In the genomic region with DNA sequence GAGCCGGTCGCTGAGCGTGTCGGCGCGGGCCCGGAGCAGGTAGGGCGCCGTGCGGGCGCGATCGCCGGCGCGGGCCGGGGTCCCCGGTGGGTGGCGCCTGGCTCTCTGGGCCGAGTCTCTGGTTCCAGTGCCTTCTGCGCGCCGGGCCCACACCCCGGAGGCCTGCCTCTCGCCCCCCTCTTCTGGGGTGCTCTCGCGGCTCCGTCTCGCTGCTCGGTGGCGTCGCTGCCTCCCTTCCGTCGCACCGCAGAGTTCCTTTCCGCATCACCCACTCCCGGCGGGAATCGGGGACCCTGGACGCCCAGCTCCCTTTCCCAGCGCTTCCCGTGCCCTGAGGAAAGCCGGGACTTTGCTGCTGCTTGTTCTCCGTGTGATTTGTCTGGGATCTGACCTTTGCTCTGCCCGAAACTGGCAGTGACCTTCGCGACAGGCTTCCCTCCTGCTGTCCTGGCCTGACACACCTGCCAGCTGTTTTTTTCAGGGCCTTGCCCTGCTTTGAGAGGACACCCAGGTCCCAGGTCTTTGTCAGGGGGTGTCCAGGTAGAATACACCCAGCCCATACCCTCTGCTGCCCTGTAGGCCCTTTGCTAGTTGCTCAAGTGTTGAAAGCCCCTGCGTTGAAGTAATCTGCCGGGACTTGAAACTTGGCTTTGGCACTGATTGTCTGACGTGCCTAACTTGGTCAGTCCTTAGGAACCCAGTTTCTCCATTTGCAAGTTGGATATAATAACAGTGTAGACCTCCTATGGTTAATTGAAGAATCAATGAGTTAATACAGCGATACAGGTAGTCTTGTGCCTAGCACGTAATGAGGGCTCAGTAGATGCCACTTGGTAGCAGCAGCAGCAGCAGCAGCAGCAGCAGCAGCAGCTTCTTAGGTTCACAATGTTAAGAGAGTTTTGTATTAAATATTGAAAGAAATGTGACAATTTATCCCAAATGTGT, we compare ENCODE assay signal across 1 cellular context.
TF ChIP-seq lines count a peak whose summit lies in the region.

No MANE protein-coding gene starts in this region.

TF ChIP-seq in HepG2, 621 proteins besides CTCF, POLR2A, EP300 and RAD21 (continued from another document and continues in another):
- TF ChIP-seq ARID2 (CRISPR knock-in tag; IDR thresholded peaks at IDR 0.05; ENCODE audit: borderline replicate concordance) (no peak), ZNF331 (CRISPR knock-in tag; IDR thresholded peaks at IDR 0.05) (no peak), ZNF263 (CRISPR knock-in tag; IDR thresholded peaks at IDR 0.05) (no peak), SMC3 (IDR thresholded peaks at IDR 0.05; ENCODE audit: low read length) (no peak), PLRG1 (conservative IDR thresholded peaks at IDR 0.05) (no peak), REL (CRISPR knock-in tag; conservative IDR thresholded peaks at IDR 0.05) (no peak), THAP11 (CRISPR knock-in tag; IDR thresholded peaks at IDR 0.05) (no peak), RFX5 (IDR thresholded peaks at IDR 0.05; ENCODE audit: low read depth, low read length) (no peak), ZNF513 (CRISPR knock-in tag; conservative IDR thresholded peaks at IDR 0.05) (no peak), KDM4B (CRISPR knock-in tag; IDR thresholded peaks at IDR 0.05) (no peak), REXO4 (CRISPR knock-in tag; IDR thresholded peaks at IDR 0.05; ENCODE audit: borderline replicate concordance) (no peak), RFXANK (CRISPR knock-in tag; IDR thresholded peaks at IDR 0.05) (no peak), ZNF225 (CRISPR knock-in tag; IDR thresholded peaks at IDR 0.05) (peak; percentile 38), GMEB2 (CRISPR knock-in tag; IDR thresholded peaks at IDR 0.05; ENCODE audit: low read depth) (no peak), ADNP (CRISPR knock-in tag; IDR thresholded peaks at IDR 0.05) (no peak), CEBPZ (IDR thresholded peaks at IDR 0.05; ENCODE audit: low read length) (no peak), MBD4 (IDR thresholded peaks at IDR 0.05; ENCODE audit: borderline replicate concordance, low read length) (no peak), RARA (CRISPR knock-in tag; IDR thresholded peaks at IDR 0.05) (no peak), ZNF777 (CRISPR knock-in tag; IDR thresholded peaks at IDR 0.05) (peak; percentile 64), ZBTB21 (CRISPR knock-in tag; IDR thresholded peaks at IDR 0.05) (no peak), IRF9 (CRISPR knock-in tag; IDR thresholded peaks at IDR 0.05; ENCODE audit: borderline replicate concordance) (no peak), AGO2 (optimal IDR thresholded peaks at IDR 0.05; ENCODE audit: low read depth, low read length) (peak; percentile 37), REPIN1 (CRISPR knock-in tag; IDR thresholded peaks at IDR 0.05; ENCODE audit: borderline replicate concordance, low read depth) (no peak), NFE2L2 (IDR thresholded peaks at IDR 0.05; ENCODE audit: low read length) (no peak), ZFX (CRISPR knock-in tag; IDR thresholded peaks at IDR 0.05; ENCODE audit: low read depth) (peak; percentile 77), POLR2AphosphoS5 (IDR thresholded peaks at IDR 0.05; ENCODE audit: low read depth, low read length) (peak; percentile 50; the same call in 1 of the 2 replicates)
- TF ChIP-seq, protein P1, sequence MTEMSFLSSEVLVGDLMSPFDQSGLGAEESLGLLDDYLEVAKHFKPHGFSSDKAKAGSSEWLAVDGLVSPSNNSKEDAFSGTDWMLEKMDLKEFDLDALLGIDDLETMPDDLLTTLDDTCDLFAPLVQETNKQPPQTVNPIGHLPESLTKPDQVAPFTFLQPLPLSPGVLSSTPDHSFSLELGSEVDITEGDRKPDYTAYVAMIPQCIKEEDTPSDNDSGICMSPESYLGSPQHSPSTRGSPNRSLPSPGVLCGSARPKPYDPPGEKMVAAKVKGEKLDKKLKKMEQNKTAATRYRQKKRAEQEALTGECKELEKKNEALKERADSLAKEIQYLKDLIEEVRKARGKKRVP (CRISPR knock-in tag; IDR thresholded peaks at IDR 0.05), result no peak
- TF ChIP-seq, protein P2, sequence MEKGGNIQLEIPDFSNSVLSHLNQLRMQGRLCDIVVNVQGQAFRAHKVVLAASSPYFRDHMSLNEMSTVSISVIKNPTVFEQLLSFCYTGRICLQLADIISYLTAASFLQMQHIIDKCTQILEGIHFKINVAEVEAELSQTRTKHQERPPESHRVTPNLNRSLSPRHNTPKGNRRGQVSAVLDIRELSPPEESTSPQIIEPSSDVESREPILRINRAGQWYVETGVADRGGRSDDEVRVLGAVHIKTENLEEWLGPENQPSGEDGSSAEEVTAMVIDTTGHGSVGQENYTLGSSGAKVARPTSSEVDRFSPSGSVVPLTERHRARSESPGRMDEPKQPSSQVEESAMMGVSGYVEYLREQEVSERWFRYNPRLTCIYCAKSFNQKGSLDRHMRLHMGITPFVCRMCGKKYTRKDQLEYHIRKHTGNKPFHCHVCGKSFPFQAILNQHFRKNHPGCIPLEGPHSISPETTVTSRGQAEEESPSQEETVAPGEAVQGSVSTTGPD (CRISPR knock-in tag; IDR thresholded peaks at IDR 0.05), result no peak
- TF ChIP-seq, protein P3, sequence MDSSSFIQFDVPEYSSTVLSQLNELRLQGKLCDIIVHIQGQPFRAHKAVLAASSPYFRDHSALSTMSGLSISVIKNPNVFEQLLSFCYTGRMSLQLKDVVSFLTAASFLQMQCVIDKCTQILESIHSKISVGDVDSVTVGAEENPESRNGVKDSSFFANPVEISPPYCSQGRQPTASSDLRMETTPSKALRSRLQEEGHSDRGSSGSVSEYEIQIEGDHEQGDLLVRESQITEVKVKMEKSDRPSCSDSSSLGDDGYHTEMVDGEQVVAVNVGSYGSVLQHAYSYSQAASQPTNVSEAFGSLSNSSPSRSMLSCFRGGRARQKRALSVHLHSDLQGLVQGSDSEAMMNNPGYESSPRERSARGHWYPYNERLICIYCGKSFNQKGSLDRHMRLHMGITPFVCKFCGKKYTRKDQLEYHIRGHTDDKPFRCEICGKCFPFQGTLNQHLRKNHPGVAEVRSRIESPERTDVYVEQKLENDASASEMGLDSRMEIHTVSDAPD (CRISPR knock-in tag; IDR thresholded peaks at IDR 0.05), result no peak
- TF ChIP-seq, protein P4, sequence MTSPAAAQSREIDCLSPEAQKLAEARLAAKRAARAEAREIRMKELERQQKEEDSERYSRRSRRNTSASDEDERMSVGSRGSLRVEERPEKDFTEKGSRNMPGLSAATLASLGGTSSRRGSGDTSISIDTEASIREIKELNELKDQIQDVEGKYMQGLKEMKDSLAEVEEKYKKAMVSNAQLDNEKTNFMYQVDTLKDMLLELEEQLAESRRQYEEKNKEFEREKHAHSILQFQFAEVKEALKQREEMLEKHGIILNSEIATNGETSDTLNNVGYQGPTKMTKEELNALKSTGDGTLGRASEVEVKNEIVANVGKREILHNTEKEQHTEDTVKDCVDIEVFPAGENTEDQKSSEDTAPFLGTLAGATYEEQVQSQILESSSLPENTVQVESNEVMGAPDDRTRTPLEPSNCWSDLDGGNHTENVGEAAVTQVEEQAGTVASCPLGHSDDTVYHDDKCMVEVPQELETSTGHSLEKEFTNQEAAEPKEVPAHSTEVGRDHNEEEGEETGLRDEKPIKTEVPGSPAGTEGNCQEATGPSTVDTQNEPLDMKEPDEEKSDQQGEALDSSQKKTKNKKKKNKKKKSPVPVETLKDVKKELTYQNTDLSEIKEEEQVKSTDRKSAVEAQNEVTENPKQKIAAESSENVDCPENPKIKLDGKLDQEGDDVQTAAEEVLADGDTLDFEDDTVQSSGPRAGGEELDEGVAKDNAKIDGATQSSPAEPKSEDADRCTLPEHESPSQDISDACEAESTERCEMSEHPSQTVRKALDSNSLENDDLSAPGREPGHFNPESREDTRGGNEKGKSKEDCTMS (CRISPR knock-in tag; conservative IDR thresholded peaks at IDR 0.05), result no peak
- TF ChIP-seq, protein P5, sequence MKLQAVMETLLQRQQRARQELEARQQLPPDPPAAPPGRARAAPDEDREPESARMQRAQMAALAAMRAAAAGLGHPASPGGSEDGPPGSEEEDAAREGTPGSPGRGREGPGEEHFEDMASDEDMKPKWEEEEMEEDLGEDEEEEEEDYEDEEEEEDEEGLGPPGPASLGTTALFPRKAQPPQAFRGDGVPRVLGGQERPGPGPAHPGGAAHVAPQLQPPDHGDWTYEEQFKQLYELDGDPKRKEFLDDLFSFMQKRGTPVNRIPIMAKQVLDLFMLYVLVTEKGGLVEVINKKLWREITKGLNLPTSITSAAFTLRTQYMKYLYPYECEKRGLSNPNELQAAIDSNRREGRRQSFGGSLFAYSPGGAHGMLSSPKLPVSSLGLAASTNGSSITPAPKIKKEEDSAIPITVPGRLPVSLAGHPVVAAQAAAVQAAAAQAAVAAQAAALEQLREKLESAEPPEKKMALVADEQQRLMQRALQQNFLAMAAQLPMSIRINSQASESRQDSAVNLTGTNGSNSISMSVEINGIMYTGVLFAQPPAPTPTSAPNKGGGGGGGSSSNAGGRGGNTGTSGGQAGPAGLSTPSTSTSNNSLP (IDR thresholded peaks at IDR 0.05; ENCODE audit: low read depth, low read length), result no peak
- TF ChIP-seq, protein P6, sequence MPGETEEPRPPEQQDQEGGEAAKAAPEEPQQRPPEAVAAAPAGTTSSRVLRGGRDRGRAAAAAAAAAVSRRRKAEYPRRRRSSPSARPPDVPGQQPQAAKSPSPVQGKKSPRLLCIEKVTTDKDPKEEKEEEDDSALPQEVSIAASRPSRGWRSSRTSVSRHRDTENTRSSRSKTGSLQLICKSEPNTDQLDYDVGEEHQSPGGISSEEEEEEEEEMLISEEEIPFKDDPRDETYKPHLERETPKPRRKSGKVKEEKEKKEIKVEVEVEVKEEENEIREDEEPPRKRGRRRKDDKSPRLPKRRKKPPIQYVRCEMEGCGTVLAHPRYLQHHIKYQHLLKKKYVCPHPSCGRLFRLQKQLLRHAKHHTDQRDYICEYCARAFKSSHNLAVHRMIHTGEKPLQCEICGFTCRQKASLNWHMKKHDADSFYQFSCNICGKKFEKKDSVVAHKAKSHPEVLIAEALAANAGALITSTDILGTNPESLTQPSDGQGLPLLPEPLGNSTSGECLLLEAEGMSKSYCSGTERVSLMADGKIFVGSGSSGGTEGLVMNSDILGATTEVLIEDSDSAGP (CRISPR knock-in tag; IDR thresholded peaks at IDR 0.05; ENCODE audit: borderline replicate concordance), result peak; percentile 41; the same call in 1 of the 2 replicates
